24 cellular contexts compared by ENCODE assay signal in genomic region chr17:33099252-33099651, GRCh38.
"Had no signal": no experiment of that assay in that cellular context is flagged by ENCODE, and none has a peak within 500 bp of the region (broad histone marks: within the 10 kb centered on the region; RNA-seq: fewer than 3 reads in every experiment).

No MANE protein-coding gene starts in this region.

- ATAC-seq: naive thymus-derived CD8-positive, alpha-beta T cell; natural killer cell treated with Interleukin-12 subunit alpha and Interleukin-12 subunit beta and Interleukin-15 and Interleukin-18, amount 100 ng/mL, for 72 hours; pancreas; psoas muscle; right cardiac atrium; right lobe of liver; stimulated activated effector memory CD8-positive, alpha-beta T cell treated with anti-CD3 and anti-CD28 coated beads, Interleukin-12 subunit alpha, Interleukin-12 subunit beta, amount 100 ng/mL, for 72 hours; stimulated activated naive B cell treated with anti-CD40 and anti-IgM and Interleukin-4, amounts not matched to agents 10 μg/mL and 1 μg/mL and 100 μg/mL, for 72 hours; upper lobe of right lung had no signal

- H3K36me3 ChIP-seq: neutrophil, pancreas, right lobe of liver, sigmoid colon, stomach, thoracic aorta, thyroid gland, tibial nerve, upper lobe of right lung, uterus had no signal

- H3K4me3 ChIP-seq: pancreas, psoas muscle, right lobe of liver, sigmoid colon, stomach, thoracic aorta, thyroid gland, tibial nerve, upper lobe of right lung, uterus had no signal

- DNase-seq: naive thymus-derived CD8-positive, alpha-beta T cell; nephron progenitor cell; nucleus accumbens; pancreas; psoas muscle; right cardiac atrium; right lobe of liver; sigmoid colon; small intestine; stimulated activated CD4-positive, alpha-beta T cell treated with anti-CD3 and anti-CD28 coated beads, Interleukin-15, amount 100 ng/mL, for 24 hours; stimulated activated CD4-positive, alpha-beta T cell treated with anti-CD3 and anti-CD28 coated beads, Interleukin-2, amount 100 ng/mL, for 24 hours; stimulated activated CD4-positive, alpha-beta T cell treated with anti-CD3 and anti-CD28 coated beads, Interleukin-2, amount 100 ng/mL, for 48 hours; stimulated activated CD4-positive, alpha-beta T cell treated with anti-CD3 and anti-CD28 coated beads, Interleukin-4, amount 100 ng/mL, for 24 hours; stimulated activated naive B cell treated with anti-CD40 and anti-IgM and Interleukin-4, amounts not matched to agents 10 μg/mL and 1 μg/mL and 100 μg/mL, for 72 hours; stimulated activated naive CD4-positive, alpha-beta T cell treated with Interleukin-2 at 50 U/mL for 16 hours; stomach; thyroid gland; upper lobe of right lung; uterus had no signal

- H3K4me1 ChIP-seq: pancreas, psoas muscle, right lobe of liver, sigmoid colon, stomach, thyroid gland, tibial nerve, upper lobe of right lung, uterus had no signal

- H3K27me3 ChIP-seq: neutrophil, right lobe of liver, sigmoid colon, thyroid gland, tibial nerve, uterus had no signal

- H3K9me3 ChIP-seq: neutrophil, pancreas, psoas muscle, right lobe of liver, sigmoid colon, stomach, thoracic aorta, thyroid gland, tibial nerve, upper lobe of right lung, uterus had no signal

- H3K27ac ChIP-seq: neutrophil, pancreas, psoas muscle, right lobe of liver, sigmoid colon, stomach, thoracic aorta, thyroid gland, tibial nerve, upper lobe of right lung, uterus had no signal
